In genomic region chr1:98398649-98399048, GRCh38 we compare ENCODE assay signal across 16 cellular contexts.
A peak's percentile ranks its signal among the peaks of the same experiment; 100 is the strongest.
DNase-seq lines count a peak whose midpoint lies in the region; ATAC-seq and TF ChIP-seq lines count a peak whose summit lies in the region.
"Had no signal": no experiment of that assay in that cellular context is flagged by ENCODE, and none has a peak within 500 bp of the region (broad histone marks: within the 10 kb centered on the region; RNA-seq: fewer than 3 reads in every experiment).

No MANE protein-coding gene starts in this region.

- TF ChIP-seq CTCF in SK-N-SH (IDR thresholded peaks at IDR 0.05) (no peak), fibroblast of mammary gland (conservative IDR thresholded peaks at IDR 0.05; ENCODE audit: control insufficient read depth, insufficient read depth, low read depth, low read length) (no peak)

- no peaks in the 10 kb centered on the region for H3K36me3 ChIP-seq in SK-N-SH (replicated peaks in 1 of 2; ENCODE audit: control insufficient read depth in 1 of 2, insufficient read depth in 2 of 2, low read length in 1 of 2)
- H3K36me3 ChIP-seq: ovary had no signal

- no peak for TF ChIP-seq EP300 in SK-N-SH (IDR thresholded peaks at IDR 0.05; ENCODE audit: borderline replicate concordance in 1 of 2, low read depth in 1 of 2, low read length in 1 of 2)

- H3F3A ChIP-seq in SK-N-SH (replicated peaks; ENCODE audit: insufficient read depth), result no peaks in the 10 kb centered on the region

- H3K4me3 Mint-ChIP-seq in activated CD8-positive, alpha-beta memory T cell treated with anti-CD3 and anti-CD28 coated beads, Interleukin-2, amount 10 ng/mL, durations not matched to agents 7 days and 5 days, result no peak overlapping the region

- H3K27ac ChIP-seq in SK-N-SH (ENCODE audit: low read depth in 2 of 2, low read length in 1 of 2), result peak overlapping the region; percentile 27 to 58; a peak in 3 of 4 replicates
- H3K27ac ChIP-seq: ovary had no signal

- POLR2A ChIA-PET in SK-N-SH (lab: Yijun Ruan, JAX), result no interaction called here

- no peak overlapping the region; the same call in 1 of the 2 replicates for H3K9ac ChIP-seq in SK-N-SH

- no peaks in the 10 kb centered on the region for H3K27me3 Mint-ChIP-seq in activated CD8-positive, alpha-beta memory T cell treated with anti-CD3 and anti-CD28 coated beads, Interleukin-2, amount 10 ng/mL, durations not matched to agents 7 days and 5 days

- H3K27ac Mint-ChIP-seq in activated CD8-positive, alpha-beta memory T cell treated with anti-CD3 and anti-CD28 coated beads, Interleukin-2, amount 10 ng/mL, durations not matched to agents 7 days and 5 days, result peak overlapping the region; percentile 70

- H3K9me3 ChIP-seq in SK-N-SH, result no peaks in the 10 kb centered on the region
- H3K9me3 ChIP-seq: ovary had no signal

- no peaks in the 10 kb centered on the region for H3K27me3 ChIP-seq in SK-N-SH (ENCODE audit: insufficient read depth)
- H3K27me3 ChIP-seq: ovary had no signal

- peak overlapping the region; percentile 64; the same call in 1 of the 2 replicates for H2AFZ ChIP-seq in SK-N-SH (ENCODE audit: low read depth)

- H3K4me3 ChIP-seq in SK-N-SH (ENCODE audit: low read depth in 2 of 2, low read length in 1 of 2) (peak overlapping the region; percentile 1 to 17; a peak in 2 of 4 replicates), fibroblast of mammary gland (ENCODE audit: control insufficient read depth, low read depth, low read length) (no peak overlapping the region)
- H3K4me3 ChIP-seq: ovary had no signal

- CTCF ChIA-PET in activated CD8-positive, alpha-beta memory T cell treated with anti-CD3 and anti-CD28 coated beads, Interleukin-2, amount 10 ng/mL, durations not matched to agents 7 days and 5 days (lab: Charles Lee), result interaction anchor here (1.7 kb wide), 1 partner anchor 9 kb away, joined by 5 read pairs; no protein-coding TSS in a partner anchor
- CTCF ChIA-PET in SK-N-SH (lab: Yijun Ruan, JAX), result interaction anchor here (0.8 to 1.2 kb wide), 2 partner anchors 10 to 70 kb away, joined by 3 read pairs; no protein-coding TSS in a partner anchor

- no peaks in the 10 kb centered on the region; a peak in 1 of 4 replicates for H3K4me1 ChIP-seq in SK-N-SH (ENCODE audit: control insufficient read depth in 1 of 2, insufficient read depth in 2 of 2, low read depth in 1 of 2, low read length in 1 of 2)

- peaks cover 11% of the 10 kb centered on the region for H3K36me3 Mint-ChIP-seq in activated CD8-positive, alpha-beta memory T cell treated with anti-CD3 and anti-CD28 coated beads, Interleukin-2, amount 10 ng/mL, durations not matched to agents 7 days and 5 days

- no peaks in the 10 kb centered on the region for H3K79me2 ChIP-seq in SK-N-SH (ENCODE audit: insufficient read depth)

- WGBS in SK-N-SH (ENCODE audit: low lambda C conversion rate), result 15% methylated on average over 2 of the region's 2 CpGs

- H3K9me2 ChIP-seq in SK-N-SH, result no peaks in the 10 kb centered on the region

- DNase-seq in activated CD8-positive, alpha-beta memory T cell treated with anti-CD3 and anti-CD28 coated beads, Interleukin-2, amount 10 ng/mL, durations not matched to agents 7 days and 5 days, result no peak
- DNase-seq in activated CD8-positive, alpha-beta memory T cell treated with anti-CD3 and anti-CD28 coated beads, Interleukin-2, amount 50 U/mL, for 4 hours, result no peak
- no peak for DNase-seq in SK-N-SH
- DNase-seq in fibroblast of mammary gland (ENCODE audit: low read depth), result peak; percentile 14
- DNase-seq in activated CD4-positive, CD25-positive, alpha-beta regulatory T cell (lab: John Stamatoyannopoulos, UW), result no peak
- DNase-seq in HuH-7 (ENCODE audit: low spot score), result no peak
- DNase-seq in central memory CD4-positive, alpha-beta T cell, result no peak
- DNase-seq in KG1 (lab: John Stamatoyannopoulos, UW), result no peak
- DNase-seq: GDM1; kidney glomerular epithelial cell; NCI-H1105; NCI-H2171 treated with DMSO at 0.1 percent for 48 hours; ovary; Right ventricle myocardium superior; stimulated activated CD4-positive, alpha-beta T cell treated with anti-CD3 and anti-CD28 coated beads, Interleukin-4, amount 100 ng/mL, for 24 hours; T-helper 9 cell had no signal

- ATAC-seq in activated CD8-positive, alpha-beta memory T cell treated with anti-CD3 and anti-CD28 coated beads, Interleukin-2, amount 10 ng/mL, durations not matched to agents 7 days and 5 days, result peak; percentile 32

- H3K4me2 ChIP-seq in SK-N-SH, result peak overlapping the region; percentile 36; the same call in 1 of the 2 replicates

- no peaks in the 10 kb centered on the region for H3K9me3 Mint-ChIP-seq in activated CD8-positive, alpha-beta memory T cell treated with anti-CD3 and anti-CD28 coated beads, Interleukin-2, amount 10 ng/mL, durations not matched to agents 7 days and 5 days (ENCODE audit: low read depth)

- no peak for TF ChIP-seq RAD21 in SK-N-SH (IDR thresholded peaks at IDR 0.05; ENCODE audit: low read length)

- H3K4me1 Mint-ChIP-seq in activated CD8-positive, alpha-beta memory T cell treated with anti-CD3 and anti-CD28 coated beads, Interleukin-2, amount 10 ng/mL, durations not matched to agents 7 days and 5 days, result peaks cover 40% of the 10 kb centered on the region

- no peaks in the 10 kb centered on the region for H4K20me1 ChIP-seq in SK-N-SH (ENCODE audit: insufficient read depth)

TF ChIP-seq in SK-N-SH, 30 proteins besides CTCF, POLR2A, EP300 and RAD21:
- TF ChIP-seq NFIC (IDR thresholded peaks at IDR 0.05; ENCODE audit: borderline replicate concordance) (peak; percentile 15; the same call in 1 of the 2 replicates), FOXJ3 (CRISPR knock-in tag; IDR thresholded peaks at IDR 0.05) (no peak)
TF ChIP-seq in SK-N-SH: peak in this region for 1.
